ENCODE assay signal across 9 cellular contexts in genomic region chr11:101583180-101584128, GRCh38. TPM values are rescaled to one million over a fixed set of nuclear protein-coding genes. Genes with fewer than 3 reads are reported as not detected.
DNase-seq lines count a peak whose midpoint lies in the region; ATAC-seq and TF ChIP-seq lines count a peak whose summit lies in the region.
"Had no signal": no experiment of that assay in that cellular context is flagged by ENCODE, and none has a peak within 500 bp of the region (broad histone marks: within the 10 kb centered on the region; RNA-seq: fewer than 3 reads in every experiment).

TSS of gene TRPC6 (minus strand) at chr11:101584007. CDS start at chr11:101583503, 504 bp downstream.

- DNase-seq in NCI-H748 treated with DMSO at 0.1 percent for 48 hours (lab: John Stamatoyannopoulos, UW) (peak; percentile 27), foreskin keratinocyte (peak; percentile 10 to 45), UCSD-AML1 (lab: John Stamatoyannopoulos, UW; ENCODE audit: unreplicated experiment) (no peak), NK-92 (lab: John Stamatoyannopoulos, UW; ENCODE audit: unreplicated experiment) (no peak), NCI-H2081 treated with DMSO at 0.1 percent for 48 hours (lab: John Stamatoyannopoulos, UW) (no peak)
- DNase-seq: stimulated activated CD4-positive, alpha-beta T cell treated with anti-CD3 and anti-CD28 coated beads, Interleukin-4, amount 100 ng/mL, for 24 hours had no signal

- peak within 1 kb of the TSS; percentile 32 for H3K9ac ChIP-seq in neural cell (ENCODE audit: low read length)

- H3K79me2 ChIP-seq in ACC112 (ENCODE audit: control insufficient read depth, insufficient read depth, low read length, unreplicated experiment) (no peaks in the 10 kb centered on the region), neural cell (replicated peaks; ENCODE audit: insufficient read depth, low read length) (no peaks in the 10 kb centered on the region)

- TF ChIP-seq CTCF in foreskin keratinocyte (conservative IDR thresholded peaks at IDR 0.05) = peak; percentile 6
- peak; percentile 10 for TF ChIP-seq CTCF in neural cell (IDR thresholded peaks at IDR 0.05; ENCODE audit: poor library complexity, severe bottlenecking)

- no peak for TF ChIP-seq RAD21 in neural cell (conservative IDR thresholded peaks at IDR 0.05)

- H3F3A ChIP-seq in neural cell (ENCODE audit: insufficient read depth, low read length, poor library complexity, severe bottlenecking) = no peaks in the 10 kb centered on the region

- peaks cover 52% of the 10 kb centered on the region for H3K27me3 ChIP-seq in ACC112 (ENCODE audit: insufficient read depth, low read length)
- H3K27me3 ChIP-seq in foreskin keratinocyte = peaks cover 32% of the 10 kb centered on the region
- H3K27me3 ChIP-seq in neural cell (ENCODE audit: insufficient read depth, low read depth, low read length) = peaks cover 46% of the 10 kb centered on the region

- no peaks in the 10 kb centered on the region for H3K9me3 ChIP-seq in neural cell (ENCODE audit: low read length)

- H3K27ac ChIP-seq in ACC112 (ENCODE audit: low read depth, low read length) = no peak within 1 kb of the TSS
- H3K27ac ChIP-seq in foreskin keratinocyte = no peak within 1 kb of the TSS
- H3K27ac ChIP-seq in neural cell (ENCODE audit: low read length) = no peak within 1 kb of the TSS

- H3K4me1 ChIP-seq in ACC112 (ENCODE audit: control insufficient read depth, insufficient read depth, low read length, unreplicated experiment) (no peaks in the 10 kb centered on the region), foreskin keratinocyte (no peaks in the 10 kb centered on the region)

- H3K36me3 ChIP-seq in ACC112 (ENCODE audit: insufficient read depth, low read length) = no peaks in the 10 kb centered on the region
- no peaks in the 10 kb centered on the region for H3K36me3 ChIP-seq in neural cell (ENCODE audit: insufficient read depth, low read length)

- no peak for TF ChIP-seq EP300 in neural cell (conservative IDR thresholded peaks at IDR 0.05; ENCODE audit: poor library complexity, severe bottlenecking)

- H2AFZ ChIP-seq in ACC112 (ENCODE audit: low read length, unreplicated experiment) (peak within 1 kb of the TSS; percentile 51), neural cell (ENCODE audit: low read depth, low read length) (no peak within 1 kb of the TSS)

- no peaks in the 10 kb centered on the region for H4K20me1 ChIP-seq in neural cell (ENCODE audit: insufficient read depth)

- ATAC-seq in foreskin keratinocyte (peak; percentile 68), HG03342 (IDR thresholded peaks at IDR 0.05; ENCODE audit: unreplicated experiment) (no peak)

- H3K4me3 ChIP-seq in ACC112 (ENCODE audit: low read depth, low read length) = peak within 1 kb of the TSS; percentile 77
- peak within 1 kb of the TSS; percentile 78 for H3K4me3 ChIP-seq in neural cell (ENCODE audit: low read length)

- peak within 1 kb of the TSS; percentile 47 for H3K4me2 ChIP-seq in neural cell (ENCODE audit: low read length)

- H3K9me2 ChIP-seq in neural cell (ENCODE audit: insufficient read depth, low read length) = no peaks in the 10 kb centered on the region

TF ChIP-seq in neural cell, 6 proteins besides CTCF, POLR2A, EP300 and RAD21:
- TF ChIP-seq SMC3 (conservative IDR thresholded peaks at IDR 0.05; ENCODE audit: poor library complexity) = no peak
- no peak for TF ChIP-seq POLR2AphosphoS5 (IDR thresholded peaks at IDR 0.05)
- TF ChIP-seq EZH2 (IDR thresholded peaks at IDR 0.05; ENCODE audit: borderline replicate concordance, insufficient read depth, low read length, poor library complexity, severe bottlenecking) = no peak
- TF ChIP-seq TAF1 (IDR thresholded peaks at IDR 0.05; ENCODE audit: low read depth) = no peak
- TF ChIP-seq REST (IDR thresholded peaks at IDR 0.05; ENCODE audit: borderline replicate concordance) = no peak
- TF ChIP-seq MXI1 (conservative IDR thresholded peaks at IDR 0.05; ENCODE audit: poor library complexity, severe bottlenecking) = no peak
TF ChIP-seq in neural cell: peak in this region for 0.

RNA-seq across cellular contexts. Expression of gene TRPC6, which starts in this region (rescaled TPM):
- total RNA-seq in foreskin keratinocyte = 0.28 and 0.41 TPM in 2 replicates
- polyA plus RNA-seq in foreskin keratinocyte (0.04 and 0.09 TPM in 2 replicates), neural cell (0.11 and 0.30 TPM in 2 replicates)
- polyA minus RNA-seq in neural cell = under 0.01 TPM in 1 of 2 replicates, not detected in the other

Comparison
In these comparisons a context has a peak if more than half of its experiments do, and no peak if none do; other contexts are left out.
1. Peak in DNase-seq and ATAC-seq in foreskin keratinocyte; RNA of the gene not detected or under 1 TPM.